Comparison of ENCODE assay signal across 14 cellular contexts in the genomic region with DNA sequence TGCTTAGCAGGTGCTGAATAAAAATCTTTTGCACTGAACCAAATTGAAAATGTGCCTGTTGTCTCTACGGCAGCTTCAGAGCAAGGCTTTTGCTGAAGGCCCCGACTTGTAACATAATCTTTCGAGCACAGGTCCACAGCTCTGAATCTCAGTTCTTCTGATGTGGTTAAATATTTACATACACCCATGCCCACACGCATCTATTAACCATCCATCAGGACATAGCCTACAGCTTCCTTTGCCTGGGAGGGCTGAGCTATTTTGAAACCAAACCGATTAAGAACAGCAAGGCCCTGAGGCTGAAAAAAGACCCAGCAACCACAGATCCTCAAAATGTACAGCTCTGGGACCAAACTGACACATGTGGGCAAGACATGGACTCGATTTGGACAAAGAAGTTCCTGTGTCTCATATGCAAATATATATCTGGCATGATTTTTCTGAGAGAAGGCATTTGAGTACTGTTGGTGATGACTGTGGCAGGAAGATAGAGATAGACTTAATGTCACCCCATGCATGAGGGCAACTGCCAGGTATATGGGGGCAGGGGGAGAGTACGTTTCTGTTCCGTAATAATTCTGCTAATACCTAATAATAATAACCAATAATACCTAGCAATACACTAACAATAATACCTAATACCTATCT.
DNase-seq lines count a peak whose midpoint lies in the region; ATAC-seq and TF ChIP-seq lines count a peak whose summit lies in the region.
"Had no signal": no experiment of that assay in that cellular context is flagged by ENCODE, and none has a peak within 500 bp of the region (broad histone marks: within the 10 kb centered on the region; RNA-seq: fewer than 3 reads in every experiment).

No MANE protein-coding gene starts in this region.

- H3K36me3 Mint-ChIP-seq in activated CD8-positive, alpha-beta memory T cell treated with anti-CD3 and anti-CD28 coated beads, Interleukin-2, amount 10 ng/mL, durations not matched to agents 7 days and 5 days, result no peaks in the 10 kb centered on the region
- H3K36me3 Mint-ChIP-seq in stimulated activated effector memory CD8-positive, alpha-beta T cell treated with anti-CD3 and anti-CD28 coated beads, Interleukin-12 subunit alpha, Interleukin-12 subunit beta, amount 100 ng/mL, for 72 hours, result no peaks in the 10 kb centered on the region

- DNase-seq in GM06990 (ENCODE audit: extremely low read depth, insufficient read length) (peak; percentile 64), GM19238 (ENCODE audit: insufficient read length, low spot score) (peak; percentile 23), GDM1 (lab: John Stamatoyannopoulos, UW) (no peak), HT-29 (ENCODE audit: low spot score) (no peak)
- no peak for DNase-seq in activated CD8-positive, alpha-beta memory T cell treated with anti-CD3 and anti-CD28 coated beads, Interleukin-2, amount 10 ng/mL, durations not matched to agents 7 days and 5 days
- DNase-seq in stimulated activated effector memory CD8-positive, alpha-beta T cell treated with anti-CD3 and anti-CD28 coated beads, Interleukin-12 subunit alpha, Interleukin-12 subunit beta, amount 100 ng/mL, for 72 hours (ENCODE audit: low spot score in 2 of 2), result no peak
- DNase-seq: colonic mucosa; hippocampal formation; KBM-7; NK-92 treated with Interleukin-12 subunit alpha and Interleukin-12 subunit beta, amount 100 ng/mL, for 24 hours; stimulated activated CD4-positive, alpha-beta T cell treated with anti-CD3 and anti-CD28 coated beads, Interleukin-12 subunit alpha, Interleukin-12 subunit beta, amount 100 ng/mL, for 4 hours; T1000 had no signal

- no peak overlapping the region for H3K27ac Mint-ChIP-seq in activated CD8-positive, alpha-beta memory T cell treated with anti-CD3 and anti-CD28 coated beads, Interleukin-2, amount 10 ng/mL, durations not matched to agents 7 days and 5 days
- no peak overlapping the region for H3K27ac Mint-ChIP-seq in stimulated activated effector memory CD8-positive, alpha-beta T cell treated with anti-CD3 and anti-CD28 coated beads, Interleukin-12 subunit alpha, Interleukin-12 subunit beta, amount 100 ng/mL, for 72 hours

- no peak for TF ChIP-seq CTCF in GM06990 (IDR thresholded peaks at IDR 0.05; ENCODE audit: insufficient read depth, low read length, poor library complexity, severe bottlenecking)

- CTCF ChIA-PET in activated CD8-positive, alpha-beta memory T cell treated with anti-CD3 and anti-CD28 coated beads, Interleukin-2, amount 10 ng/mL, durations not matched to agents 7 days and 5 days (lab: Charles Lee), result interaction anchor here (1.0 kb wide), 1 partner anchor 27 kb away, joined by 3 read pairs; no protein-coding TSS in a partner anchor

- ATAC-seq in HG02678 (IDR thresholded peaks at IDR 0.05; ENCODE audit: unreplicated experiment) (peak; percentile 94), HG03469 (IDR thresholded peaks at IDR 0.05; ENCODE audit: unreplicated experiment) (peak; percentile 87)
- no peak for ATAC-seq in activated CD8-positive, alpha-beta memory T cell treated with anti-CD3 and anti-CD28 coated beads, Interleukin-2, amount 10 ng/mL, durations not matched to agents 7 days and 5 days
- ATAC-seq in stimulated activated effector memory CD8-positive, alpha-beta T cell treated with anti-CD3 and anti-CD28 coated beads, Interleukin-12 subunit alpha, Interleukin-12 subunit beta, amount 100 ng/mL, for 72 hours, result no peak

- H3K36me3 ChIP-seq in GM06990 (ENCODE audit: control insufficient read depth, insufficient read depth, low read length), result no peaks in the 10 kb centered on the region
- H3K36me3 ChIP-seq: colonic mucosa had no signal

- H3K27me3 Mint-ChIP-seq in activated CD8-positive, alpha-beta memory T cell treated with anti-CD3 and anti-CD28 coated beads, Interleukin-2, amount 10 ng/mL, durations not matched to agents 7 days and 5 days, result peaks cover 25% of the 10 kb centered on the region

- peaks cover 7% of the 10 kb centered on the region for H3K4me1 Mint-ChIP-seq in activated CD8-positive, alpha-beta memory T cell treated with anti-CD3 and anti-CD28 coated beads, Interleukin-2, amount 10 ng/mL, durations not matched to agents 7 days and 5 days
- H3K4me1 Mint-ChIP-seq in stimulated activated effector memory CD8-positive, alpha-beta T cell treated with anti-CD3 and anti-CD28 coated beads, Interleukin-12 subunit alpha, Interleukin-12 subunit beta, amount 100 ng/mL, for 72 hours, result no peaks in the 10 kb centered on the region

- no peak overlapping the region for H3K4me3 Mint-ChIP-seq in activated CD8-positive, alpha-beta memory T cell treated with anti-CD3 and anti-CD28 coated beads, Interleukin-2, amount 10 ng/mL, durations not matched to agents 7 days and 5 days
- H3K4me3 Mint-ChIP-seq in stimulated activated effector memory CD8-positive, alpha-beta T cell treated with anti-CD3 and anti-CD28 coated beads, Interleukin-12 subunit alpha, Interleukin-12 subunit beta, amount 100 ng/mL, for 72 hours, result no peak overlapping the region

- no peaks in the 10 kb centered on the region for H3K9me3 Mint-ChIP-seq in activated CD8-positive, alpha-beta memory T cell treated with anti-CD3 and anti-CD28 coated beads, Interleukin-2, amount 10 ng/mL, durations not matched to agents 7 days and 5 days (ENCODE audit: low read depth)
- no peaks in the 10 kb centered on the region for H3K9me3 Mint-ChIP-seq in stimulated activated effector memory CD8-positive, alpha-beta T cell treated with anti-CD3 and anti-CD28 coated beads, Interleukin-12 subunit alpha, Interleukin-12 subunit beta, amount 100 ng/mL, for 72 hours

- H3K27me3 ChIP-seq in GM06990 (replicated peaks; ENCODE audit: control insufficient read depth, insufficient read depth, low read length), result no peaks in the 10 kb centered on the region
- H3K27me3 ChIP-seq: colonic mucosa had no signal

- no peak overlapping the region for H3K4me3 ChIP-seq in GM06990 (replicated peaks; ENCODE audit: low read depth, low read length)
- H3K4me3 ChIP-seq: colonic mucosa had no signal

Comparison
In these comparisons a context has a peak if more than half of its experiments do, and no peak if none do; other contexts are left out.
1. DNase-seq: peak in GM06990 (single experiment) and GM19238 (single experiment); none in activated CD8-positive, alpha-beta memory T cell treated with anti-CD3 and anti-CD28 coated beads, Interleukin-2, amount 10 ng/mL, durations not matched to agents 7 days and 5 days (single experiment), stimulated activated effector memory CD8-positive, alpha-beta T cell treated with anti-CD3 and anti-CD28 coated beads, Interleukin-12 subunit alpha, Interleukin-12 subunit beta, amount 100 ng/mL, for 72 hours (0 of 2), GDM1 (single experiment) and HT-29 (single experiment).
2. ATAC-seq: peak in HG02678 (single experiment) and HG03469 (single experiment); none in activated CD8-positive, alpha-beta memory T cell treated with anti-CD3 and anti-CD28 coated beads, Interleukin-2, amount 10 ng/mL, durations not matched to agents 7 days and 5 days (single experiment) and stimulated activated effector memory CD8-positive, alpha-beta T cell treated with anti-CD3 and anti-CD28 coated beads, Interleukin-12 subunit alpha, Interleukin-12 subunit beta, amount 100 ng/mL, for 72 hours (single experiment).